Comparison of ENCODE assay signal across 24 cellular contexts in the genomic region with DNA sequence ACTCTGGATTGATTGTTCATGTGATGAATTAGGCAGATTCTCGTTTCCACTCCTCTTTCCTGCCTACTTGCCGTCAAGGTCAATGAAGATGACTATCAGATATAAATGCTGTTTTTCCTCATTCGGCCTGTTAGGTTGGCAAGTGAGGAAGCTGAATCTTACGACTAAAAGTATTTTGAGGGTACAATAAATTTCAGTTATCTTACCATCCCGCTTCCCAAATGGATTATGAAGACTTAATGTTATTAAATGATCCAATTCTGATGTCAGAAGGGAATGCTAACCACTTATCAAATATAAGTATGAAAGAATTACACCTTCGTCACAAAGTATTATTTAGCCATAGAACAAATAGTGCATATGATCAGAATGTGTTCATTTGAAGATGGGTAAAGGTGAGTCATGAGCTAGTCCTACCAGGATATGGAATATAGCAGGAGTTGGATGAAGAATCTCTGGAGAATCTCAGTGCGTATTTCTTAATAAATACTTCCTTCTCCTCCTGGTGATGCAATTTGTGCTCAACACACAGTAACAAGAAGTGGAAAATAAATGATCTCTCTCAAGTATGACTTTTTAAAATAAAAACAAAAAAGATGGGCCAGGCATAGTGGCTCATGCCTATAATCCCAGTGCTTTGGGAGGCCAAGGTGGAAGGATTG.
"Had no signal": no experiment of that assay in that cellular context is flagged by ENCODE, and none has a peak within 500 bp of the region (broad histone marks: within the 10 kb centered on the region; RNA-seq: fewer than 3 reads in every experiment).

No MANE protein-coding gene starts in this region.

- H3K36me3 ChIP-seq: adrenal gland, colonic mucosa, gastrocnemius medialis, left lung had no signal

- H3K9me3 ChIP-seq: adrenal gland, body of pancreas, colonic mucosa, gastrocnemius medialis, left lung had no signal

- DNase-seq: activated B cell treated with CpG ODN at 0.5 μM for 24 hours; activated CD4-positive, alpha-beta T cell treated with anti-CD3 and anti-CD28 coated beads for 4 hours; activated CD8-positive, alpha-beta memory T cell treated with anti-CD3 and anti-CD28 coated beads, Interleukin-2, amount 50 U/mL, for 4 hours; activated CD8-positive, alpha-beta T cell treated with anti-CD3 and anti-CD28 coated beads, Interleukin-2, amount 10 ng/mL, durations not matched to agents 7 days and 5 days; activated T-cell treated with anti-CD3 and anti-CD28 coated beads, Interleukin-2, amount 50 U/mL, for 4 hours; adrenal gland; body of pancreas; caudate nucleus; colonic mucosa; endodermal cell; erythroblast; gastrocnemius medialis; head of caudate nucleus; kidney; left lung; nephron progenitor cell; nucleus accumbens; posterior cingulate gyrus; stimulated activated CD4-positive, alpha-beta T cell treated with anti-CD3 and anti-CD28 coated beads, Interleukin-12 subunit alpha, Interleukin-12 subunit beta, amount 100 ng/mL, for 4 hours; stimulated activated CD4-positive, alpha-beta T cell treated with anti-CD3 and anti-CD28 coated beads, Interleukin-1b, Interleukin-23, amount 100 ng/mL, for 48 hours; stimulated activated CD8-positive, alpha-beta memory T cell treated with anti-CD3 and anti-CD28 coated beads, Interleukin-4, amount 100 ng/mL, for 48 hours; stimulated activated naive CD4-positive, alpha-beta T cell; T-helper 1 cell; T-helper 9 cell had no signal

- H3K4me3 ChIP-seq: adrenal gland, body of pancreas, colonic mucosa, gastrocnemius medialis, left lung had no signal

- H3K4me1 ChIP-seq: adrenal gland, colonic mucosa, left lung had no signal

- ATAC-seq: activated CD8-positive, alpha-beta T cell treated with anti-CD3 and anti-CD28 coated beads, Interleukin-2, amount 10 ng/mL, durations not matched to agents 7 days and 5 days; activated T-cell treated with anti-CD3 and anti-CD28 coated beads, Interleukin-2, amount 50 U/mL, for 4 hours; body of pancreas; gastrocnemius medialis; left lung had no signal

- H3K27me3 ChIP-seq: adrenal gland, body of pancreas, colonic mucosa, gastrocnemius medialis, left lung had no signal

- H3K27ac ChIP-seq: adrenal gland, body of pancreas, colonic mucosa, gastrocnemius medialis, left lung had no signal

- FAIRE-seq: kidney had no signal
